Comparison of ENCODE assay signal across 1 cellular context in the genomic region with DNA sequence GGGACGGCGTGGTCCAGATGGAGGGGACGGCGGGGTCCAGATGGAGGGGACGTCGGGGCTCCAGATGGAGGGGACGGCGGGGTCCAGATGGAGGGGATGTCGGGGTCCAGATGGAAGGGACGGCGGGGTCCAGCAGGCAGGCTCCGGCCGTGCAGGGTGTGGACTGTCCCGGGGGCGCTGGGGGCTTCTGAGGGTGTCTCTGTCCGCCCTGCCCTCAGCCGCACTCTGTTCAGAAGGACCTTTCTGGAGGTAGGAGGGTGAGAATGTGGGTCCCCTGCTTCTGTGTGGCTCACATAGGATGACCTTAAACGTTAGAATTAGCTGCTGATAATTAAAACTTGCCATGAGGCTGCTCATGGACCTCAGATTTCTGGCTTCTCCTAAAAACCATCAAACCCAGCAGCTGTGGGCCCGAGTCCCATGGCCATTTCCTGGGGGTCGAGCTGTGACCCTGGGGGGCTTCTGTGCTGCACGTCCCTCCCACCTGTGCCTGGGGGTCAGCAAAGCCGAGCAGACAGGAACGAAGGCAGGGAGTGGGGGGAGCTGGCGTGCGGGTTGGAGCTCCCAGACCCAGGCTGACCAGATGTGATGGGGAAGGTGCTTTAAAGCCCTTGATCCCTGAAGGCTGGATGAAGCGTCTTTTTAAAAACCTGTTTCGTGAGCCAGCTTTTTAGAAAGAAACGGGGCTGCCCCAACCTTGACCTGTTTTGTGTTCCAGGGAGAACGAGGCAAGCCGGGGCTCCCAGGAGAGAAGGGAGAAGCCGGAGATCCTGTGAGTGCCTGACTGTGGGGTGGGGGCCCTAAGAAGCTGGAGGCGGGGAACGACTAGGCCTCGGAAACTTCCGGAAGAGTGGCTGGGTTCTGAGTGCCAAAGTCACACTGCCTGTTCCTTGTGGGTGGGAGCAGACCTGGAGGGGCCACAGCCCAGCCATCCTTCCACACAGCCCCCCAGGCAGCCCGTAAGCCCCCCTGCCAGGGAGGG.
TF ChIP-seq lines count a peak whose summit lies in the region.

No MANE protein-coding gene starts in this region.

TF ChIP-seq in SK-N-SH, 30 proteins besides CTCF, POLR2A, EP300 and RAD21 (continued from another document):
- TF ChIP-seq, protein P1, sequence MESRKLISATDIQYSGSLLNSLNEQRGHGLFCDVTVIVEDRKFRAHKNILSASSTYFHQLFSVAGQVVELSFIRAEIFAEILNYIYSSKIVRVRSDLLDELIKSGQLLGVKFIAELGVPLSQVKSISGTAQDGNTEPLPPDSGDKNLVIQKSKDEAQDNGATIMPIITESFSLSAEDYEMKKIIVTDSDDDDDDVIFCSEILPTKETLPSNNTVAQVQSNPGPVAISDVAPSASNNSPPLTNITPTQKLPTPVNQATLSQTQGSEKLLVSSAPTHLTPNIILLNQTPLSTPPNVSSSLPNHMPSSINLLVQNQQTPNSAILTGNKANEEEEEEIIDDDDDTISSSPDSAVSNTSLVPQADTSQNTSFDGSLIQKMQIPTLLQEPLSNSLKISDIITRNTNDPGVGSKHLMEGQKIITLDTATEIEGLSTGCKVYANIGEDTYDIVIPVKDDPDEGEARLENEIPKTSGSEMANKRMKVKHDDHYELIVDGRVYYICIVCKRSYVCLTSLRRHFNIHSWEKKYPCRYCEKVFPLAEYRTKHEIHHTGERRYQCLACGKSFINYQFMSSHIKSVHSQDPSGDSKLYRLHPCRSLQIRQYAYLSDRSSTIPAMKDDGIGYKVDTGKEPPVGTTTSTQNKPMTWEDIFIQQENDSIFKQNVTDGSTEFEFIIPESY (IDR thresholded peaks at IDR 0.05; ENCODE audit: borderline replicate concordance, low read depth): no peak
- TF ChIP-seq, protein P2, sequence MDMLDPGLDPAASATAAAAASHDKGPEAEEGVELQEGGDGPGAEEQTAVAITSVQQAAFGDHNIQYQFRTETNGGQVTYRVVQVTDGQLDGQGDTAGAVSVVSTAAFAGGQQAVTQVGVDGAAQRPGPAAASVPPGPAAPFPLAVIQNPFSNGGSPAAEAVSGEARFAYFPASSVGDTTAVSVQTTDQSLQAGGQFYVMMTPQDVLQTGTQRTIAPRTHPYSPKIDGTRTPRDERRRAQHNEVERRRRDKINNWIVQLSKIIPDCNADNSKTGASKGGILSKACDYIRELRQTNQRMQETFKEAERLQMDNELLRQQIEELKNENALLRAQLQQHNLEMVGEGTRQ (IDR thresholded peaks at IDR 0.05; ENCODE audit: borderline replicate concordance, low read depth, low read length): no peak
- TF ChIP-seq POLR2AphosphoS5 (IDR thresholded peaks at IDR 0.05; ENCODE audit: low read depth, low read length) (no peak), CHD2 (IDR thresholded peaks at IDR 0.05; ENCODE audit: low read length, partially characterized antibody) (no peak), GATA2 (CRISPR knock-in tag; IDR thresholded peaks at IDR 0.05) (no peak)
